In the genomic region with DNA sequence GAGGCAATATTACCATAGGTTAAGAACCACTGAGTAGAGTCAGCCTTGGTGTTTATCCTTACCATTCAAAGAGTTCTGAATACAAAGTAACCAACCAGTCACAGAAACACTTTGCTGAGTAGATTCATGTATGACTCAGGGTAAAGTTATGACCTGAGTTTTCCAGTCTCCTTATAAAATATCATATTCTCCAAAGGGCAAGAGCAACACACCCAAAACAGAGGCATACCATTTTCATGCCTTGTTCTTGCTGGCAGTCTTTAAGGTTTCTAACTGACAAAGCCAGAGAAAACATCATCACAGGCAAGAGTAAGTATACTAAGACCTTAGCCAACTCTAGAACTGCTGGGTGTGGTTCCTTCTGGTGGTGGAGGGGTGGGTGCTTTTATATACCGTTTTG, we compare ENCODE assay signal across 8 cellular contexts. TPM values are rescaled to one million over a fixed set of nuclear protein-coding genes. Genes with fewer than 3 reads are reported as not detected.
DNase-seq lines count a peak whose midpoint lies in the region; ATAC-seq and TF ChIP-seq lines count a peak whose summit lies in the region.

No MANE protein-coding gene starts in this region.

- no peak for ATAC-seq in CD4-positive, CD25-positive, alpha-beta regulatory T cell (ENCODE audit: low read depth in 2 of 2)
- ATAC-seq in omental fat pad (ENCODE audit: low FRiP score) (peak; percentile 39), HG02678 (IDR thresholded peaks at IDR 0.05; ENCODE audit: unreplicated experiment) (no peak), GM21737 (IDR thresholded peaks at IDR 0.05; ENCODE audit: unreplicated experiment) (no peak)

- H3K36me3 ChIP-seq in CD4-positive, CD25-positive, alpha-beta regulatory T cell (ENCODE audit: control insufficient read depth, insufficient read depth, low read length): no peaks in the 10 kb centered on the region

- H3K27me3 ChIP-seq in CD4-positive, CD25-positive, alpha-beta regulatory T cell (ENCODE audit: control insufficient read depth, insufficient read depth, low read length): no peaks in the 10 kb centered on the region

- no peak for TF ChIP-seq CTCF in cardiac fibroblast (IDR thresholded peaks at IDR 0.05; ENCODE audit: low read depth, low read length)
- TF ChIP-seq CTCF in omental fat pad (IDR thresholded peaks at IDR 0.05): no peak

- peak overlapping the region in 2 of 3 donors; percentile 0 to 27 for H3K27ac Mint-ChIP-seq in CD4-positive, CD25-positive, alpha-beta regulatory T cell

- peaks cover 5 to 72% (median 39%) of the 10 kb centered on the region in 4 donors for H3K4me1 Mint-ChIP-seq in CD4-positive, CD25-positive, alpha-beta regulatory T cell

- H3K36me3 Mint-ChIP-seq in CD4-positive, CD25-positive, alpha-beta regulatory T cell: peaks cover 4% of the 10 kb centered on the region

- peak in 1 of 3 donors; percentile 64 for DNase-seq in CD4-positive, CD25-positive, alpha-beta regulatory T cell
- DNase-seq in LoVo (ENCODE audit: low spot score) (peak; percentile 81), cardiac fibroblast (ENCODE audit: low read depth in 2 of 2) (peak; percentile 87 to 95), omental fat pad (ENCODE audit: low spot score) (no peak), NCI-H446 treated with DMSO at 0.1 percent for 48 hours (lab: John Stamatoyannopoulos, UW) (no peak), germinal center (ENCODE audit: low spot score) (no peak)

- H3K9me3 Mint-ChIP-seq in CD4-positive, CD25-positive, alpha-beta regulatory T cell: no peaks in the 10 kb centered on the region

- H3K4me3 ChIP-seq in CD4-positive, CD25-positive, alpha-beta regulatory T cell (ENCODE audit: low read depth, low read length): no peak overlapping the region
- H3K4me3 ChIP-seq in cardiac fibroblast (replicated peaks in 1 of 2; ENCODE audit: low read depth in 2 of 2, low read length in 2 of 2): no peak overlapping the region

- peak overlapping the region; percentile 5 to 87 (median 47) for H3K4me3 Mint-ChIP-seq in CD4-positive, CD25-positive, alpha-beta regulatory T cell

- H3K9me3 ChIP-seq in CD4-positive, CD25-positive, alpha-beta regulatory T cell (ENCODE audit: control insufficient read depth in 2 of 2, low read length in 2 of 2): no peaks in the 10 kb centered on the region

- H3K27ac ChIP-seq in CD4-positive, CD25-positive, alpha-beta regulatory T cell (ENCODE audit: insufficient read depth, low read length, poor library complexity, severe bottlenecking): no peak overlapping the region

- H3K27me3 Mint-ChIP-seq in CD4-positive, CD25-positive, alpha-beta regulatory T cell: no peaks in the 10 kb centered on the region

- H3K4me1 ChIP-seq in CD4-positive, CD25-positive, alpha-beta regulatory T cell (ENCODE audit: control insufficient read depth, insufficient read depth, low read length, poor library complexity, severe bottlenecking): peaks cover 21% of the 10 kb centered on the region

RNA-seq across cellular contexts. Expression of a gene that starts 3.2 kb away (rescaled TPM):
- total RNA-seq in CD4-positive, CD25-positive, alpha-beta regulatory T cell: 33.7 TPM
- polyA plus RNA-seq in CD4-positive, CD25-positive, alpha-beta regulatory T cell: 10 to 100 TPM; 23.6 to 26.4 (median 25.0) TPM
- 100 to 1,000 TPM in 1 of 4 donors, 10 to 100 TPM in 3; 84.4 to 100 (median 86.5) TPM for total RNA-seq in omental fat pad

RNA-seq across cellular contexts. Expression of a gene that starts 13.3 kb away (rescaled TPM):
- 33.2 TPM for total RNA-seq in CD4-positive, CD25-positive, alpha-beta regulatory T cell
- 10 to 100 TPM; 41.5 to 63.6 (median 48.4) TPM for polyA plus RNA-seq in CD4-positive, CD25-positive, alpha-beta regulatory T cell
- 100 to 1,000 TPM; 137 to 307 (median 193) TPM for total RNA-seq in omental fat pad

RNA-seq across cellular contexts. Expression of a gene that starts 53.8 kb away (rescaled TPM):
- 5.8 TPM for total RNA-seq in CD4-positive, CD25-positive, alpha-beta regulatory T cell
- polyA plus RNA-seq in CD4-positive, CD25-positive, alpha-beta regulatory T cell: 10 to 100 TPM in 1 of 4 donors, 1 to 10 TPM in 3; 3.1 to 19.0 (median 5.8) TPM
- 100 to 1,000 TPM; 125 to 616 (median 260) TPM for total RNA-seq in omental fat pad

Comparison
In these comparisons a context has a peak if more than half of its experiments do, and no peak if none do; other contexts are left out.
1. DNase-seq: peak in LoVo (single experiment) and cardiac fibroblast (2 of 2); none in omental fat pad (single experiment), NCI-H446 treated with DMSO at 0.1 percent for 48 hours (single experiment) and germinal center (single experiment).
2. RNA of a gene that starts 53.8 kb away (total RNA-seq): 125 to 616 TPM in omental fat pad; 5.8 TPM in CD4-positive, CD25-positive, alpha-beta regulatory T cell (single experiment); every median in the first group is over 10 times any median in the second.